Comparison of ENCODE assay signal across 9 cellular contexts in genomic region chr6:11653028-11653583, GRCh38.
A peak's percentile ranks its signal among the peaks of the same experiment; 100 is the strongest.
DNase-seq lines count a peak whose midpoint lies in the region; ATAC-seq and TF ChIP-seq lines count a peak whose summit lies in the region.
"Had no signal": no experiment of that assay in that cellular context is flagged by ENCODE, and none has a peak within 500 bp of the region (broad histone marks: within the 10 kb centered on the region; RNA-seq: fewer than 3 reads in every experiment).

No MANE protein-coding gene starts in this region.

- DNase-seq in A172 (ENCODE audit: low spot score) (peak; percentile 89), HFF-Myc (ENCODE audit: extremely low read depth, low read depth) (peak; percentile 69), fibroblast of the conjunctiva (ENCODE audit: low read depth) (peak; percentile 22), NCI-H1436 (lab: John Stamatoyannopoulos, UW) (no peak), NCI-H1930 (lab: John Stamatoyannopoulos, UW) (no peak)
- DNase-seq in activated CD4-positive, alpha-beta T cell treated with anti-CD3 and anti-CD28 coated beads for 48 hours = peak; percentile 64
- DNase-seq in stimulated activated CD4-positive, alpha-beta T cell treated with anti-CD3 and anti-CD28 coated beads, Interleukin-2, amount 100 ng/mL, for 4 hours (ENCODE audit: low read depth) = peak; percentile 48
- DNase-seq: upper lobe of left lung had no signal

- H3K4me3 ChIP-seq in HFF-Myc (replicated peaks; ENCODE audit: low read depth, low read length) = no peak overlapping the region
- H3K4me3 ChIP-seq: upper lobe of left lung had no signal

- no peak for ATAC-seq in GM21360 (IDR thresholded peaks at IDR 0.05; ENCODE audit: unreplicated experiment)

- TF ChIP-seq CTCF in HFF-Myc (IDR thresholded peaks at IDR 0.05; ENCODE audit: low read depth, low read length, missing control alignments) = no peak

Comparison
In these comparisons a context has a peak if more than half of its experiments do, and no peak if none do; other contexts are left out.
1. DNase-seq: peak in A172 (single experiment), HFF-Myc (single experiment), activated CD4-positive, alpha-beta T cell treated with anti-CD3 and anti-CD28 coated beads for 48 hours (single experiment), fibroblast of the conjunctiva (single experiment) and stimulated activated CD4-positive, alpha-beta T cell treated with anti-CD3 and anti-CD28 coated beads, Interleukin-2, amount 100 ng/mL, for 4 hours (single experiment); none in NCI-H1436 (single experiment) and NCI-H1930 (0 of 2).